ENCODE assay signal across 8 cellular contexts in genomic region chr14:89504602-89505320, GRCh38.
DNase-seq lines count a peak whose midpoint lies in the region; ATAC-seq and TF ChIP-seq lines count a peak whose summit lies in the region.

No MANE protein-coding gene starts in this region.

- no peak for TF ChIP-seq CTCF in WTC11 (IDR thresholded peaks at IDR 0.05)
- no peak for TF ChIP-seq CTCF in glutamatergic neuron (IDR thresholded peaks at IDR 0.05; ENCODE audit: partially characterized antibody, unreplicated experiment)

- peak; percentile 15 for DNase-seq in stimulated activated CD4-positive, alpha-beta T cell treated with anti-CD3 and anti-CD28 coated beads, Interleukin-4, amount 100 ng/mL, for 24 hours
- DNase-seq in stimulated activated CD4-positive, alpha-beta T cell treated with anti-CD3 and anti-CD28 coated beads, Interleukin-2, amount 100 ng/mL, for 48 hours: no peak
- DNase-seq in WTC11 (ENCODE audit: low spot score): no peak
- DNase-seq in myocyte (ENCODE audit: low read depth): peak; percentile 93
- no peak for DNase-seq in glutamatergic neuron
- DNase-seq in iPS-NIHi11 (ENCODE audit: low spot score): no peak
- no peak for DNase-seq in NCI-H2107 treated with DMSO at 0.1 percent for 48 hours (lab: John Stamatoyannopoulos, UW; ENCODE audit: unreplicated experiment)

- H3K9me3 Mint-ChIP-seq in WTC11 (peaks cover 12% of the 10 kb centered on the region; the same call in 1 of the 2 replicates), glutamatergic neuron (ENCODE audit: unreplicated experiment) (no peaks in the 10 kb centered on the region)

- H3K27me3 Mint-ChIP-seq in WTC11 (ENCODE audit: low read depth) (no peaks in the 10 kb centered on the region), glutamatergic neuron (ENCODE audit: unreplicated experiment) (peaks cover 14% of the 10 kb centered on the region)

- H3K4me3 Mint-ChIP-seq in WTC11: no peak overlapping the region
- H3K4me3 Mint-ChIP-seq in glutamatergic neuron (ENCODE audit: unreplicated experiment): no peak overlapping the region

- POLR2A ChIA-PET in WTC11 (lab: Charles Lee): no interaction called here

- ATAC-seq in HG03135 (IDR thresholded peaks at IDR 0.05; ENCODE audit: unreplicated experiment): peak; percentile 65
- no peak for ATAC-seq in WTC11

- peaks cover 36% of the 10 kb centered on the region for H3K36me3 Mint-ChIP-seq in WTC11
- no peaks in the 10 kb centered on the region for H3K36me3 Mint-ChIP-seq in glutamatergic neuron (ENCODE audit: unreplicated experiment)

- CTCF ChIA-PET in WTC11 (lab: Charles Lee): no interaction called here

- H3K27ac Mint-ChIP-seq in WTC11 (peak overlapping the region; percentile 23), glutamatergic neuron (ENCODE audit: unreplicated experiment) (no peak overlapping the region)

- H3K4me1 Mint-ChIP-seq in WTC11 (peaks cover 49% of the 10 kb centered on the region), glutamatergic neuron (ENCODE audit: low read depth, unreplicated experiment) (peaks cover 30% of the 10 kb centered on the region)

TF ChIP-seq in WTC11, 78 proteins besides CTCF, POLR2A, EP300 and RAD21 (continues in another document):
- TF ChIP-seq E2F4 (CRISPR knock-in tag; IDR thresholded peaks at IDR 0.05; ENCODE audit: borderline replicate concordance, low read depth): no peak
- TF ChIP-seq PRDM15 (CRISPR knock-in tag; IDR thresholded peaks at IDR 0.05): no peak
- TF ChIP-seq FOXJ3 (CRISPR knock-in tag; IDR thresholded peaks at IDR 0.05; ENCODE audit: borderline replicate concordance): no peak
- TF ChIP-seq ZNF425 (CRISPR knock-in tag; conservative IDR thresholded peaks at IDR 0.05): no peak
- no peak for TF ChIP-seq ZNF317 (CRISPR knock-in tag; IDR thresholded peaks at IDR 0.05; ENCODE audit: borderline replicate concordance, low read depth)
- no peak for TF ChIP-seq ESRRA (CRISPR knock-in tag; IDR thresholded peaks at IDR 0.05; ENCODE audit: borderline replicate concordance)
- no peak for TF ChIP-seq ATF3 (CRISPR knock-in tag; conservative IDR thresholded peaks at IDR 0.05)
- no peak for TF ChIP-seq ETV6 (CRISPR knock-in tag; IDR thresholded peaks at IDR 0.05)
- TF ChIP-seq IRF1 (CRISPR knock-in tag; IDR thresholded peaks at IDR 0.05): no peak
- TF ChIP-seq TEAD4 (CRISPR knock-in tag; IDR thresholded peaks at IDR 0.05): no peak
- TF ChIP-seq JUN (CRISPR knock-in tag; IDR thresholded peaks at IDR 0.05): no peak
- no peak for TF ChIP-seq E2F5 (CRISPR knock-in tag; IDR thresholded peaks at IDR 0.05)
- no peak for TF ChIP-seq ZNF281 (CRISPR knock-in tag; IDR thresholded peaks at IDR 0.05)
- TF ChIP-seq GTF2I (CRISPR knock-in tag; conservative IDR thresholded peaks at IDR 0.05): no peak
- TF ChIP-seq ZNF396 (CRISPR knock-in tag; IDR thresholded peaks at IDR 0.05; ENCODE audit: borderline replicate concordance): no peak
- TF ChIP-seq TCF7 (CRISPR knock-in tag; IDR thresholded peaks at IDR 0.05; ENCODE audit: low read depth): no peak

Comparison
In these comparisons a context has a peak if more than half of its experiments do, and no peak if none do; other contexts are left out.
1. DNase-seq: peak in stimulated activated CD4-positive, alpha-beta T cell treated with anti-CD3 and anti-CD28 coated beads, Interleukin-4, amount 100 ng/mL, for 24 hours (single experiment) and myocyte (single experiment); none in stimulated activated CD4-positive, alpha-beta T cell treated with anti-CD3 and anti-CD28 coated beads, Interleukin-2, amount 100 ng/mL, for 48 hours (0 of 2), WTC11 (single experiment), glutamatergic neuron (single experiment), iPS-NIHi11 (single experiment) and NCI-H2107 treated with DMSO at 0.1 percent for 48 hours (single experiment).